29 cellular contexts compared by ENCODE assay signal in genomic region chr14:36130186-36130585, GRCh38. TPM values are rescaled to one million over a fixed set of nuclear protein-coding genes. Genes with fewer than 3 reads are reported as not detected.
DNase-seq lines count a peak whose midpoint lies in the region; ATAC-seq, FAIRE-seq and TF ChIP-seq lines count a peak whose summit lies in the region.
"Had no signal": no experiment of that assay in that cellular context is flagged by ENCODE, and none has a peak within 500 bp of the region (broad histone marks: within the 10 kb centered on the region; RNA-seq: fewer than 3 reads in every experiment).

No MANE protein-coding gene starts in this region.

- TF ChIP-seq POLR2A in breast epithelium (IDR thresholded peaks at IDR 0.05): no peak
- no peak for TF ChIP-seq POLR2A in endothelial cell of umbilical vein (IDR thresholded peaks at IDR 0.05; ENCODE audit: low read depth, low read length)

- no peaks in the 10 kb centered on the region for H3K36me3 ChIP-seq in mammary epithelial cell (ENCODE audit: insufficient read depth, low read length)
- H3K36me3 ChIP-seq in breast epithelium: no peaks in the 10 kb centered on the region
- no peaks in the 10 kb centered on the region for H3K36me3 ChIP-seq in endothelial cell of umbilical vein (ENCODE audit: control insufficient read depth in 2 of 2, extremely low read depth in 1 of 2, insufficient read depth in 2 of 2, low read length in 2 of 2)
- H3K36me3 ChIP-seq: BE2C, BLaER1 had no signal

- 64% methylated on average over 1 of the region's 1 CpG for WGBS in mammary epithelial cell (ENCODE audit: low coverage, missing lambda C conversion rate)

- H3K9me1 ChIP-seq in endothelial cell of umbilical vein (replicated peaks; ENCODE audit: control insufficient read depth, extremely low read depth, insufficient read depth, low read length): no peaks in the 10 kb centered on the region

- in situ Hi-C loops in mammary epithelial cell (cut with MboI; ENCODE audit: low sequenced_read_pairs in 2 of 2): no loop called here

- H3K27me3 Mint-ChIP-seq in activated CD8-positive, alpha-beta T cell treated with anti-CD3 and anti-CD28 coated beads for 36 hours: peaks cover 22% of the 10 kb centered on the region

- H3K9ac ChIP-seq in mammary epithelial cell (ENCODE audit: insufficient read depth, low read length) (no peak overlapping the region), endothelial cell of umbilical vein (replicated peaks; ENCODE audit: extremely low read depth, insufficient read depth, low read length) (no peak overlapping the region)
- H3K9ac ChIP-seq: BLaER1 had no signal

- H3K79me2 ChIP-seq in mammary epithelial cell (ENCODE audit: insufficient read depth, low read length): no peaks in the 10 kb centered on the region
- H3K79me2 ChIP-seq in endothelial cell of umbilical vein (ENCODE audit: control insufficient read depth, insufficient read depth, low read length): no peaks in the 10 kb centered on the region

- H4K20me1 ChIP-seq in mammary epithelial cell (ENCODE audit: insufficient read depth, low read length) (no peaks in the 10 kb centered on the region), endothelial cell of umbilical vein (replicated peaks; ENCODE audit: control insufficient read depth, extremely low read depth, insufficient read depth, low read length) (no peaks in the 10 kb centered on the region)
- H4K20me1 ChIP-seq: BLaER1 had no signal

- H2AFZ ChIP-seq in mammary epithelial cell (ENCODE audit: low read depth, low read length) (no peak overlapping the region), endothelial cell of umbilical vein (ENCODE audit: low read depth, low read length) (no peak overlapping the region)

- H3K4me2 ChIP-seq in mammary epithelial cell (ENCODE audit: insufficient read depth, low read depth, low read length) (no peak overlapping the region), endothelial cell of umbilical vein (ENCODE audit: insufficient read depth, low read length) (no peak overlapping the region)
- H3K4me2 ChIP-seq: BLaER1 had no signal

- POLR2A ChIA-PET in endothelial cell of umbilical vein (lab: Charles Lee): no interaction called here
- POLR2A ChIA-PET in activated CD8-positive, alpha-beta T cell treated with anti-CD3 and anti-CD28 coated beads for 36 hours (lab: Charles Lee): no interaction called here

- DNase-seq in mammary epithelial cell: peak; percentile 31
- DNase-seq in breast epithelium (ENCODE audit: low spot score in 2 of 2): no peak
- peak; percentile 42 for DNase-seq in NCI-H69 (lab: John Stamatoyannopoulos, UW)
- DNase-seq in endothelial cell of umbilical vein (ENCODE audit: low read depth, low spot score): no peak
- DNase-seq in foreskin keratinocyte: peak in 1 of 2 donors; percentile 42
- no peak for DNase-seq in activated CD8-positive, alpha-beta T cell treated with anti-CD3 and anti-CD28 coated beads for 36 hours
- no peak for DNase-seq in stimulated activated CD4-positive, alpha-beta T cell treated with anti-CD3 and anti-CD28 coated beads, Interleukin-1b, Interleukin-23, amount 100 ng/mL, for 48 hours
- DNase-seq in HTR-8/SVneo (ENCODE audit: insufficient read length, low spot score): no peak
- DNase-seq: 8988T; ACHN; BE2C; C1 segment of cervical spinal cord; CD4-positive, alpha-beta memory T cell; CD4-positive, CD25-positive, alpha-beta regulatory T cell; CD8-positive, alpha-beta memory T cell; COR-L47; DMS 273 treated with DMSO at 0.1 percent for 48 hours; DMS153; DMS53; DMS79; DND-41; GF-D8 had no signal

- FAIRE-seq in endothelial cell of umbilical vein (lab: Jason Lieb, UNC): peak; percentile 31
- FAIRE-seq in HTR-8/SVneo (lab: Jason Lieb, UNC): no peak
- FAIRE-seq: G401.6, GM12891, GM19239 had no signal

- H3K4me3 ChIP-seq in mammary epithelial cell (replicated peaks in 1 of 3; ENCODE audit: insufficient read depth in 1 of 3, low read depth in 2 of 3, low read length in 3 of 3): no peak overlapping the region
- H3K4me3 ChIP-seq in breast epithelium: no peak overlapping the region
- H3K4me3 ChIP-seq in endothelial cell of umbilical vein (replicated peaks in 1 of 3; ENCODE audit: insufficient read depth in 1 of 3, low read depth in 1 of 3, low read length in 3 of 3): no peak overlapping the region
- H3K4me3 ChIP-seq: BLaER1 had no signal

- H3K4me1 ChIP-seq in mammary epithelial cell (ENCODE audit: insufficient read depth, low read length): no peaks in the 10 kb centered on the region
- no peaks in the 10 kb centered on the region for H3K4me1 ChIP-seq in breast epithelium
- no peaks in the 10 kb centered on the region for H3K4me1 ChIP-seq in endothelial cell of umbilical vein (ENCODE audit: control insufficient read depth, extremely low read depth, insufficient read depth, low read length)
- no peaks in the 10 kb centered on the region for H3K4me1 ChIP-seq in foreskin keratinocyte
- H3K4me1 ChIP-seq: BE2C, BLaER1 had no signal

- H3K4me1 Mint-ChIP-seq in activated CD8-positive, alpha-beta T cell treated with anti-CD3 and anti-CD28 coated beads for 36 hours (ENCODE audit: low read depth): no peaks in the 10 kb centered on the region
- H3K4me1 Mint-ChIP-seq: CD14-positive monocyte; CD4-positive, alpha-beta memory T cell; CD4-positive, CD25-positive, alpha-beta regulatory T cell; CD8-positive, alpha-beta memory T cell had no signal

- peak; percentile 31 for ATAC-seq in foreskin keratinocyte
- ATAC-seq in activated CD8-positive, alpha-beta T cell treated with anti-CD3 and anti-CD28 coated beads for 36 hours: no peak

- no peaks in the 10 kb centered on the region for H3K36me3 Mint-ChIP-seq in activated CD8-positive, alpha-beta T cell treated with anti-CD3 and anti-CD28 coated beads for 36 hours (ENCODE audit: low read depth)
- H3K36me3 Mint-ChIP-seq: CD14-positive monocyte; CD4-positive, alpha-beta memory T cell; CD4-positive, CD25-positive, alpha-beta regulatory T cell; CD8-positive, alpha-beta memory T cell had no signal

- CTCF ChIA-PET in mammary epithelial cell (lab: Charles Lee; ENCODE audit: low non-redundant PET): no interaction called here
- CTCF ChIA-PET in endothelial cell of umbilical vein (lab: Charles Lee): no interaction called here
- CTCF ChIA-PET in activated CD8-positive, alpha-beta T cell treated with anti-CD3 and anti-CD28 coated beads for 36 hours (lab: Charles Lee): no interaction called here

- no peaks in the 10 kb centered on the region for H3K9me3 Mint-ChIP-seq in activated CD8-positive, alpha-beta T cell treated with anti-CD3 and anti-CD28 coated beads for 36 hours

- no peak overlapping the region for H3K27ac Mint-ChIP-seq in activated CD8-positive, alpha-beta T cell treated with anti-CD3 and anti-CD28 coated beads for 36 hours
- H3K27ac Mint-ChIP-seq: CD14-positive monocyte; CD4-positive, CD25-positive, alpha-beta regulatory T cell; CD8-positive, alpha-beta memory T cell had no signal

- H3K27ac ChIP-seq in mammary epithelial cell (ENCODE audit: insufficient read depth, low read depth, low read length) (no peak overlapping the region), breast epithelium (no peak overlapping the region), endothelial cell of umbilical vein (ENCODE audit: insufficient read depth, low read depth, low read length) (no peak overlapping the region), foreskin keratinocyte (no peak overlapping the region)
- H3K27ac ChIP-seq: BLaER1 had no signal

- TF ChIP-seq CTCF in mammary epithelial cell (conservative IDR thresholded peaks at IDR 0.05 in 1 of 2, IDR thresholded peaks at IDR 0.05 in 1 of 2; ENCODE audit: extremely low read depth in 1 of 2, insufficient read depth in 1 of 2, low read depth in 1 of 2, low read length in 2 of 2) (no peak), breast epithelium (IDR thresholded peaks at IDR 0.05) (no peak), endothelial cell of umbilical vein (IDR thresholded peaks at IDR 0.05; ENCODE audit: extremely low read depth in 1 of 2, insufficient read depth in 1 of 2, low read depth in 1 of 2, low read length in 2 of 2) (no peak), foreskin keratinocyte (conservative IDR thresholded peaks at IDR 0.05) (no peak)
- no peak for TF ChIP-seq CTCF in activated CD8-positive, alpha-beta T cell treated with anti-CD3 and anti-CD28 coated beads for 36 hours (IDR thresholded peaks at IDR 0.05)

- no peak overlapping the region for H3K4me3 Mint-ChIP-seq in activated CD8-positive, alpha-beta T cell treated with anti-CD3 and anti-CD28 coated beads for 36 hours
- H3K4me3 Mint-ChIP-seq: CD14-positive monocyte; CD4-positive, alpha-beta memory T cell; CD4-positive, CD25-positive, alpha-beta regulatory T cell; CD8-positive, alpha-beta memory T cell had no signal

- H3K27me3 ChIP-seq in mammary epithelial cell (ENCODE audit: insufficient read depth, low read length): no peaks in the 10 kb centered on the region
- H3K27me3 ChIP-seq in breast epithelium: no peaks in the 10 kb centered on the region
- H3K27me3 ChIP-seq in endothelial cell of umbilical vein (ENCODE audit: control insufficient read depth in 2 of 2, insufficient read depth in 2 of 2, low read length in 2 of 2): no peaks in the 10 kb centered on the region
- peaks cover 3% of the 10 kb centered on the region for H3K27me3 ChIP-seq in foreskin keratinocyte
- H3K27me3 ChIP-seq: BLaER1 had no signal

- intact Hi-C loops in mammary epithelial cell (cut with micrococcal nuclease) (no loop called here), breast epithelium (cut with DNase I; ENCODE audit: low total_unique reads) (no loop called here), endothelial cell of umbilical vein (cut with micrococcal nuclease) (no loop called here)
- intact Hi-C loops in activated CD8-positive, alpha-beta T cell treated with anti-CD3 and anti-CD28 coated beads for 36 hours (cut with micrococcal nuclease): no loop called here

- H3K9me3 ChIP-seq in mammary epithelial cell (replicated peaks; ENCODE audit: insufficient read depth, low read length): no peaks in the 10 kb centered on the region
- no peaks in the 10 kb centered on the region for H3K9me3 ChIP-seq in breast epithelium
- H3K9me3 ChIP-seq in endothelial cell of umbilical vein (replicated peaks; ENCODE audit: control insufficient read depth, insufficient read depth, low read length): no peaks in the 10 kb centered on the region
- H3K9me3 ChIP-seq: BE2C, BLaER1 had no signal

- dilution Hi-C loops in mammary epithelial cell (cut with HindIII; ENCODE audit: low sequenced_read_pairs): no loop called here
- dilution Hi-C loops in endothelial cell of umbilical vein (cut with MboI; ENCODE audit: extremely low pct_ligation_motif_present, low sequenced_read_pairs): no loop called here

- no TSS peak for BruUV-seq in mammary epithelial cell (replicated peaks; lab: Mats Ljungman, UMichigan)
- BruUV-seq in endothelial cell of umbilical vein (replicated peaks; lab: Mats Ljungman, UMichigan): no TSS peak

RNA-seq across cellular contexts. Expression of gene PTCSC3, which starts 46.3 kb away (rescaled TPM):
- not detected for total RNA-seq in mammary epithelial cell
- not detected for polyA plus RNA-seq in mammary epithelial cell
- polyA minus RNA-seq in mammary epithelial cell: not detected
- not detected for total RNA-seq in breast epithelium
- not detected in 2 replicates for total RNA-seq in endothelial cell of umbilical vein
- polyA plus RNA-seq in endothelial cell of umbilical vein: not detected in 2 replicates
- polyA plus RNA-seq in endothelial cell of umbilical vein (2011; cell fraction: cytosol; rRNA removed): not detected in 2 replicates
- polyA plus RNA-seq in endothelial cell of umbilical vein (2011; cell fraction: nucleus; rRNA removed): not detected in 2 replicates
- polyA plus RNA-seq in endothelial cell of umbilical vein (2012): not detected in 2 replicates
- not detected in 2 replicates for polyA minus RNA-seq in endothelial cell of umbilical vein
- not detected for polyA minus RNA-seq in endothelial cell of umbilical vein (2011; cell fraction: cytosol; rRNA and poly(A)+ RNA removed)
- polyA minus RNA-seq in endothelial cell of umbilical vein (2011; cell fraction: nucleus; rRNA and poly(A)+ RNA removed): not detected in 2 replicates
- not detected in 2 replicates for total RNA-seq in foreskin keratinocyte
- polyA plus RNA-seq in foreskin keratinocyte: not detected in 2 replicates
- not detected for total RNA-seq in activated CD8-positive, alpha-beta T cell treated with anti-CD3 and anti-CD28 coated beads for 36 hours
- total RNA-seq: A673; CD4-positive, alpha-beta memory T cell; CD4-positive, CD25-positive, alpha-beta regulatory T cell; CD8-positive, alpha-beta memory T cell had no signal
- polyA plus RNA-seq: AG04450; CD14-positive monocyte; CD4-positive, alpha-beta memory T cell; CD4-positive, CD25-positive, alpha-beta regulatory T cell; CD8-positive, alpha-beta memory T cell had no signal

Comparison
In these comparisons a context has a peak if more than half of its experiments do, and no peak if none do; other contexts are left out.
1. DNase-seq: peak in mammary epithelial cell (single experiment) and NCI-H69 (single experiment); none in breast epithelium (0 of 2), endothelial cell of umbilical vein (single experiment), activated CD8-positive, alpha-beta T cell treated with anti-CD3 and anti-CD28 coated beads for 36 hours (single experiment), stimulated activated CD4-positive, alpha-beta T cell treated with anti-CD3 and anti-CD28 coated beads, Interleukin-1b, Interleukin-23, amount 100 ng/mL, for 48 hours (single experiment) and HTR-8/SVneo (single experiment).